In the genomic region with DNA sequence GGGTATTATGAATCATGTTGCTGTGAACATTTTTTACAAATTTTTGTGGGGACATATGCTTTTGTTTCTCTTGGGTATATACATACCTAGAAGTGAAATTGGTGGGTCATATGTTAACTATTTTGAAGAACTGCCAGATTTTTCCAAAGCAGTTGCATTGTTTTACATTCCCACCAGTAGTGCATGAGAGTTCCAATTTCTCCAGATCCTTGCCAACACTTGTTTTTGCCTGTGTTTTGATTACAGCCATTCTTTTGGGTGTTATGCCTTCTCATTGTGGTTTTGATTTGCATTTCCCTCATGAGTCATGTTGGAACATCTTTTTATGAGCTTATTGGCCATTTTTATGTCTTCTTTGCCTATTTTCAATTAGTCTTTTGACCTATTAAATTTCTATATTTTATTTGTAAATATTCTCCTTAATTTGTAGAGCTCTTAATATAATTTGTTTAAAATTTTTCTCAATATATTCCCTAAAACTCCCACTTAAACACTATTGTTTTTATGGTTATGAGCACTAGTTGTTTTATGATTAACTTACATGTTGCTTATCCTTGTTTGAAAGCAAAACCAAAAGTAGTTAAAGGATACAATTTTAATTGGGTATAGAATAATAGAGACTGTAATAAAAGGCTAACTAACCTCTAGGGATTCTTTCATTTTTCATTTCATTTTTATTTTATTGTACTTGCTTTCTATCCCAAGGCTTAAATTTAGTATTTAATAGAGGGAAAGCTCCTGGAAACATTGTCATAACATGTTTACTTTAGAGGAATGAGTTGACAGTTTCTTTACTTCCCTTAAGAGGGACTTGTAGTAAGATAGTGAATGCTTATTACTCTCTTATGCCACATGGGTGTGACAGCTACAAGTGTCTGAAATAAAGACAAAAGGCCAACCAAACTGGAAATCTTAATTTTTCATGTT, we compare ENCODE assay signal across 8 cellular contexts. TPM values are rescaled to one million over a fixed set of nuclear protein-coding genes. Genes with fewer than 3 reads are reported as not detected.
A peak's percentile ranks its signal among the peaks of the same experiment; 100 is the strongest.
DNase-seq lines count a peak whose midpoint lies in the region; ATAC-seq and TF ChIP-seq lines count a peak whose summit lies in the region.

No MANE protein-coding gene starts in this region.

- H3K36me3 ChIP-seq in SJCRH30, result peaks cover 6% of the 10 kb centered on the region

- H3K4me3 Mint-ChIP-seq in activated CD4-positive, alpha-beta T cell treated with anti-CD3 and anti-CD28 coated beads, Interleukin-2, amount 10 ng/mL, durations not matched to agents 24 days and 14 days, result peak overlapping the region; percentile 32
- peak overlapping the region; percentile 44 for H3K4me3 Mint-ChIP-seq in stimulated activated effector memory CD8-positive, alpha-beta T cell treated with anti-CD3 and anti-CD28 coated beads, Interleukin-12 subunit alpha, Interleukin-12 subunit beta, amount 100 ng/mL, for 72 hours

- DNase-seq in activated CD4-positive, alpha-beta T cell treated with anti-CD3 and anti-CD28 coated beads, Interleukin-2, amount 10 ng/mL, durations not matched to agents 24 days and 14 days, result no peak
- no peak for DNase-seq in activated CD4-positive, alpha-beta T cell treated with anti-CD3 and anti-CD28 coated beads for 4 hours
- DNase-seq in SJCRH30, result peak in 1 of 2 experiments; percentile 26
- peak; percentile 64 for DNase-seq in epithelial cell of proximal tubule (ENCODE audit: low read depth)
- DNase-seq in stimulated activated effector memory CD8-positive, alpha-beta T cell treated with anti-CD3 and anti-CD28 coated beads, Interleukin-12 subunit alpha, Interleukin-12 subunit beta, amount 100 ng/mL, for 72 hours (ENCODE audit: low spot score in 2 of 2), result no peak
- DNase-seq in NCI-H2227 treated with DMSO at 0.1 percent for 48 hours (lab: John Stamatoyannopoulos, UW), result no peak

- intact Hi-C loops in activated CD4-positive, alpha-beta T cell treated with anti-CD3 and anti-CD28 coated beads, Interleukin-2, amount 10 ng/mL, durations not matched to agents 24 days and 14 days (cut with micrococcal nuclease), result loop anchor here (1.0 to 10.0 kb wide), 4 partner anchors 68 to 485 kb away; a partner anchor contains a TSS

- peaks cover 43% of the 10 kb centered on the region for H3K4me1 Mint-ChIP-seq in activated CD4-positive, alpha-beta T cell treated with anti-CD3 and anti-CD28 coated beads, Interleukin-2, amount 10 ng/mL, durations not matched to agents 24 days and 14 days
- H3K4me1 Mint-ChIP-seq in stimulated activated effector memory CD8-positive, alpha-beta T cell treated with anti-CD3 and anti-CD28 coated beads, Interleukin-12 subunit alpha, Interleukin-12 subunit beta, amount 100 ng/mL, for 72 hours, result peaks cover 45% of the 10 kb centered on the region

- ATAC-seq in stimulated activated effector memory CD8-positive, alpha-beta T cell treated with anti-CD3 and anti-CD28 coated beads, Interleukin-12 subunit alpha, Interleukin-12 subunit beta, amount 100 ng/mL, for 72 hours, result peak; percentile 76
- ATAC-seq in HG02970 (IDR thresholded peaks at IDR 0.05; ENCODE audit: low FRiP score, unreplicated experiment) (no peak), GM19455 (IDR thresholded peaks at IDR 0.05; ENCODE audit: unreplicated experiment) (no peak)

- H3K27ac ChIP-seq in SJCRH30, result peak overlapping the region; percentile 25

- TF ChIP-seq CTCF in epithelial cell of proximal tubule (conservative IDR thresholded peaks at IDR 0.05; ENCODE audit: low read depth, low read length), result no peak

- H3K4me3 ChIP-seq in SJCRH30, result no peak overlapping the region
- H3K4me3 ChIP-seq in epithelial cell of proximal tubule (ENCODE audit: low read depth, low read length), result no peak overlapping the region

- peaks cover 10% of the 10 kb centered on the region; the same call in 1 of the 2 replicates for H3K4me1 ChIP-seq in SJCRH30

- peaks cover 39% of the 10 kb centered on the region for H3K36me3 Mint-ChIP-seq in activated CD4-positive, alpha-beta T cell treated with anti-CD3 and anti-CD28 coated beads, Interleukin-2, amount 10 ng/mL, durations not matched to agents 24 days and 14 days (ENCODE audit: low read depth)
- peaks cover 52% of the 10 kb centered on the region for H3K36me3 Mint-ChIP-seq in stimulated activated effector memory CD8-positive, alpha-beta T cell treated with anti-CD3 and anti-CD28 coated beads, Interleukin-12 subunit alpha, Interleukin-12 subunit beta, amount 100 ng/mL, for 72 hours

- H3K27ac Mint-ChIP-seq in activated CD4-positive, alpha-beta T cell treated with anti-CD3 and anti-CD28 coated beads, Interleukin-2, amount 10 ng/mL, durations not matched to agents 24 days and 14 days, result peak overlapping the region; percentile 90
- peak overlapping the region; percentile 89 for H3K27ac Mint-ChIP-seq in stimulated activated effector memory CD8-positive, alpha-beta T cell treated with anti-CD3 and anti-CD28 coated beads, Interleukin-12 subunit alpha, Interleukin-12 subunit beta, amount 100 ng/mL, for 72 hours

- H3K27me3 Mint-ChIP-seq in activated CD4-positive, alpha-beta T cell treated with anti-CD3 and anti-CD28 coated beads, Interleukin-2, amount 10 ng/mL, durations not matched to agents 24 days and 14 days, result no peaks in the 10 kb centered on the region

- H3K9me3 Mint-ChIP-seq in activated CD4-positive, alpha-beta T cell treated with anti-CD3 and anti-CD28 coated beads, Interleukin-2, amount 10 ng/mL, durations not matched to agents 24 days and 14 days, result no peaks in the 10 kb centered on the region
- no peaks in the 10 kb centered on the region for H3K9me3 Mint-ChIP-seq in stimulated activated effector memory CD8-positive, alpha-beta T cell treated with anti-CD3 and anti-CD28 coated beads, Interleukin-12 subunit alpha, Interleukin-12 subunit beta, amount 100 ng/mL, for 72 hours

- H3K27me3 ChIP-seq in SJCRH30, result no peaks in the 10 kb centered on the region

- H3K9me3 ChIP-seq in SJCRH30 (replicated peaks), result no peaks in the 10 kb centered on the region

RNA-seq across cellular contexts. Expression of a gene that starts 5.5 kb away (rescaled TPM):
- total RNA-seq in activated CD4-positive, alpha-beta T cell treated with anti-CD3 and anti-CD28 coated beads, Interleukin-2, amount 10 ng/mL, durations not matched to agents 24 days and 14 days, result 30.1 and 30.8 TPM in 2 replicates
- 26.1 and 27.4 TPM in 2 replicates for total RNA-seq in SJCRH30 (2014; rRNA removed; shearing (Covaris generic))
- total RNA-seq in epithelial cell of proximal tubule, result 8.3 and 9.7 TPM in 2 replicates
